8 cellular contexts compared by ENCODE assay signal in the genomic region with DNA sequence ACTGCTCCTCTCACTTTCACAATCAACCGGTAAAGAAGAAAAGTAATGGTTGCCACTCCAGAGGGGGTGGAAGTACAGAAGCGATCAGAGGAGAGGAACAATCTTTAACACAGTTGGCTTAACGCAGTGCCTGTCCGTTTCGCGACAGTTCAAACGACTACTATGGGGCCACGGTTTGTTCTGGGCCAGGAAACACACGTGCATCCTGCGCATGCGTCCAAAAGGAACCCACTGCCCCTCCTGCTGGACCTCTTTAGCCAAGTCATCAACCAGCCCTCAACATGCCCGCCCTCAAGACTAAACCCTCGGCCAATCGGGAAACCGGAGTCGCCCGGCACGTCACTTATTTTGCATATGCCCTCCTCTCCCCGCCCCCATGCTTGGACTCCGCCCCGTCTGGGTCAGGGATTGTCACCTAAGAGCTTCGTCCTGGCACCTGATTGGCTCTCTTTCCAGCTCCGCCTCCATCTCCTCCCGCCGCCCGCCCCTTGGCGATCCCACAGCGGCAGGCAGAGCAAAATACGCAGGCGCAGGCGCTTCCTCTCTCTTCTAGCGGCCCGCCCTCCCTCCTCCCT.
DNase-seq lines count a peak whose midpoint lies in the region; ATAC-seq and TF ChIP-seq lines count a peak whose summit lies in the region.

No MANE protein-coding gene starts in this region.

- TF ChIP-seq CTCF in fibroblast of mammary gland (conservative IDR thresholded peaks at IDR 0.05; ENCODE audit: control insufficient read depth, insufficient read depth, low read depth, low read length) (no peak), nephron progenitor cell (IDR thresholded peaks at IDR 0.05) (no peak)

- H3K36me3 Mint-ChIP-seq in nephron progenitor cell (ENCODE audit: low read depth) = peaks cover 22% of the 10 kb centered on the region

- ATAC-seq in GM21528 (IDR thresholded peaks at IDR 0.05; ENCODE audit: low FRiP score, unreplicated experiment) = peak; percentile 78

- peak; percentile 99 for DNase-seq in COLO829 (ENCODE audit: low spot score)
- DNase-seq in activated T-cell treated with anti-CD3 and anti-CD28 coated beads for 48 hours (ENCODE audit: low read depth) = peak; percentile 99
- peak; percentile 100 for DNase-seq in fibroblast of mammary gland (ENCODE audit: low read depth)
- peak; percentile 100 for DNase-seq in nephron progenitor cell
- no peak for DNase-seq in substantia nigra (lab: John Stamatoyannopoulos, UW)
- no peak for DNase-seq in stimulated activated naive CD4-positive, alpha-beta T cell (lab: John Stamatoyannopoulos, UW)

- TF ChIP-seq RAD21 in Ishikawa (IDR thresholded peaks at IDR 0.05; ENCODE audit: low read depth) = no peak

- H3K27ac Mint-ChIP-seq in nephron progenitor cell = peak overlapping the region; percentile 94

- no peaks in the 10 kb centered on the region for H3K9me3 Mint-ChIP-seq in nephron progenitor cell

- H3K4me3 ChIP-seq in fibroblast of mammary gland (ENCODE audit: control insufficient read depth, low read depth, low read length) = peak overlapping the region; percentile 50

- no peaks in the 10 kb centered on the region for H3K27me3 Mint-ChIP-seq in nephron progenitor cell (ENCODE audit: low read depth, poor library complexity)

- H3K4me3 Mint-ChIP-seq in nephron progenitor cell = peak overlapping the region; percentile 76

- peak overlapping the region; percentile 93 for H3K27ac ChIP-seq in substantia nigra (ENCODE audit: low read depth, low read length, poor library complexity, severe bottlenecking)

- TF ChIP-seq EP300 in Ishikawa (IDR thresholded peaks at IDR 0.05; ENCODE audit: borderline replicate concordance) = no peak

- peaks cover 40% of the 10 kb centered on the region for H3K4me1 Mint-ChIP-seq in nephron progenitor cell

TF ChIP-seq in Ishikawa, 13 proteins besides CTCF, POLR2A, EP300 and RAD21:
- TF ChIP-seq FOXM1 (IDR thresholded peaks at IDR 0.05; ENCODE audit: borderline replicate concordance, low read depth) (no peak), TAF1 (IDR thresholded peaks at IDR 0.05; ENCODE audit: low read depth) (peak; percentile 46), NFIC (IDR thresholded peaks at IDR 0.05) (0 out of 2 replicates have a peak, but pooled peaks have one; percentile 13), REST (IDR thresholded peaks at IDR 0.05; ENCODE audit: low read depth) (no peak), CREB1 (IDR thresholded peaks at IDR 0.05; ENCODE audit: low read depth) (peak; percentile 53; the same call in 1 of the 2 replicates), ZBTB7A (IDR thresholded peaks at IDR 0.05; ENCODE audit: low read depth) (no peak)
- TF ChIP-seq, protein P1, sequence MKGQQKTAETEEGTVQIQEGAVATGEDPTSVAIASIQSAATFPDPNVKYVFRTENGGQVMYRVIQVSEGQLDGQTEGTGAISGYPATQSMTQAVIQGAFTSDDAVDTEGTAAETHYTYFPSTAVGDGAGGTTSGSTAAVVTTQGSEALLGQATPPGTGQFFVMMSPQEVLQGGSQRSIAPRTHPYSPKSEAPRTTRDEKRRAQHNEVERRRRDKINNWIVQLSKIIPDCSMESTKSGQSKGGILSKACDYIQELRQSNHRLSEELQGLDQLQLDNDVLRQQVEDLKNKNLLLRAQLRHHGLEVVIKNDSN (IDR thresholded peaks at IDR 0.05) = no peak
- TF ChIP-seq, protein P2, sequence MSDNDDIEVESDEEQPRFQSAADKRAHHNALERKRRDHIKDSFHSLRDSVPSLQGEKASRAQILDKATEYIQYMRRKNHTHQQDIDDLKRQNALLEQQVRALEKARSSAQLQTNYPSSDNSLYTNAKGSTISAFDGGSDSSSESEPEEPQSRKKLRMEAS (IDR thresholded peaks at IDR 0.05) = peak; percentile 81

Comparison
In these comparisons a context has a peak if more than half of its experiments do, and no peak if none do; other contexts are left out.
1. DNase-seq: peak in COLO829 (single experiment), activated T-cell treated with anti-CD3 and anti-CD28 coated beads for 48 hours (single experiment), fibroblast of mammary gland (single experiment) and nephron progenitor cell (single experiment); none in substantia nigra (0 of 49) and stimulated activated naive CD4-positive, alpha-beta T cell (0 of 6).